ENCODE assay signal across 1 cellular context in the genomic region with DNA sequence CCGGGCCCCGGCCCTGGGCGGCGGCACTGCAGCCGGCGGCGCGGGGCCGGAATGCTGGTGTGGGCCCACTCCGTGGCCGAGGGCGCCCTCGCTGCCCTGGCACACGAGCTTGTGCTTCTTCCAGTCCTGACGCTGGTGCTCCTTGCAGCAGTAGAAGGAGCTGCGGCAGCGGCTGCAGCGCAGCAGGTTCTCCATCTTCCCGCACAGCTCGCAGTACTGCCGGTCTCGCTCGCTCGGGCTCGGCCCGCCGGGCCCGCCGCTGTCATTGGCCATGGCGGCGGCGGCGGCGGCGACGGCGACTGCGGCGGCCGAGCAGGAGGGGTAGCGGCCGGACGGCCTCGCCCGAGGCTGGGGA.
A peak's percentile ranks its signal among the peaks of the same experiment; 100 is the strongest.
TF ChIP-seq lines count a peak whose summit lies in the region.

No MANE protein-coding gene starts in this region.

TF ChIP-seq in HepG2, 621 proteins besides CTCF, POLR2A, EP300 and RAD21 (continued from another document and continues in another):
- TF ChIP-seq NFAT5 (CRISPR knock-in tag; IDR thresholded peaks at IDR 0.05) = no peak
- TF ChIP-seq FOXJ3 (CRISPR knock-in tag; IDR thresholded peaks at IDR 0.05; ENCODE audit: borderline replicate concordance) = no peak
- peak; percentile 10; the same call in 1 of the 2 replicates for TF ChIP-seq SIN3A (IDR thresholded peaks at IDR 0.05; ENCODE audit: borderline replicate concordance, low read depth, low read length)
- no peak for TF ChIP-seq TSC22D2 (CRISPR knock-in tag; IDR thresholded peaks at IDR 0.05; ENCODE audit: borderline replicate concordance)
- peak; percentile 4 for TF ChIP-seq ZFX (CRISPR knock-in tag; IDR thresholded peaks at IDR 0.05; ENCODE audit: low read depth)
- TF ChIP-seq YY1 (IDR thresholded peaks at IDR 0.05; ENCODE audit: insufficient read depth, insufficient replicate concordance, low read depth, low read length) = peak; percentile 26
- TF ChIP-seq NR2F1 (CRISPR knock-in tag; IDR thresholded peaks at IDR 0.05) = no peak
- TF ChIP-seq ZNF558 (CRISPR knock-in tag; IDR thresholded peaks at IDR 0.05; ENCODE audit: borderline replicate concordance) = no peak
- no peak for TF ChIP-seq ZMYM4 (CRISPR knock-in tag; IDR thresholded peaks at IDR 0.05)
- no peak for TF ChIP-seq NFRKB (IDR thresholded peaks at IDR 0.05)
- 0 out of 2 replicates have a peak, but pooled peaks have one; percentile 25 for TF ChIP-seq PPARG (CRISPR knock-in tag; conservative IDR thresholded peaks at IDR 0.05)
- TF ChIP-seq ADNP (CRISPR knock-in tag; IDR thresholded peaks at IDR 0.05) = no peak
- TF ChIP-seq, protein P1, sequence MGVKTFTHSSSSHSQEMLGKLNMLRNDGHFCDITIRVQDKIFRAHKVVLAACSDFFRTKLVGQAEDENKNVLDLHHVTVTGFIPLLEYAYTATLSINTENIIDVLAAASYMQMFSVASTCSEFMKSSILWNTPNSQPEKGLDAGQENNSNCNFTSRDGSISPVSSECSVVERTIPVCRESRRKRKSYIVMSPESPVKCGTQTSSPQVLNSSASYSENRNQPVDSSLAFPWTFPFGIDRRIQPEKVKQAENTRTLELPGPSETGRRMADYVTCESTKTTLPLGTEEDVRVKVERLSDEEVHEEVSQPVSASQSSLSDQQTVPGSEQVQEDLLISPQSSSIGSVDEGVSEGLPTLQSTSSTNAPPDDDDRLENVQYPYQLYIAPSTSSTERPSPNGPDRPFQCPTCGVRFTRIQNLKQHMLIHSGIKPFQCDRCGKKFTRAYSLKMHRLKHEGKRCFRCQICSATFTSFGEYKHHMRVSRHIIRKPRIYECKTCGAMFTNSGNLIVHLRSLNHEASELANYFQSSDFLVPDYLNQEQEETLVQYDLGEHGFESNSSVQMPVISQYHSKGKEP (CRISPR knock-in tag; IDR thresholded peaks at IDR 0.05) = no peak
- TF ChIP-seq, protein P2, sequence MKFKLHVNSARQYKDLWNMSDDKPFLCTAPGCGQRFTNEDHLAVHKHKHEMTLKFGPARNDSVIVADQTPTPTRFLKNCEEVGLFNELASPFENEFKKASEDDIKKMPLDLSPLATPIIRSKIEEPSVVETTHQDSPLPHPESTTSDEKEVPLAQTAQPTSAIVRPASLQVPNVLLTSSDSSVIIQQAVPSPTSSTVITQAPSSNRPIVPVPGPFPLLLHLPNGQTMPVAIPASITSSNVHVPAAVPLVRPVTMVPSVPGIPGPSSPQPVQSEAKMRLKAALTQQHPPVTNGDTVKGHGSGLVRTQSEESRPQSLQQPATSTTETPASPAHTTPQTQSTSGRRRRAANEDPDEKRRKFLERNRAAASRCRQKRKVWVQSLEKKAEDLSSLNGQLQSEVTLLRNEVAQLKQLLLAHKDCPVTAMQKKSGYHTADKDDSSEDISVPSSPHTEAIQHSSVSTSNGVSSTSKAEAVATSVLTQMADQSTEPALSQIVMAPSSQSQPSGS (CRISPR knock-in tag; IDR thresholded peaks at IDR 0.05) = no peak
- TF ChIP-seq ZNF580 (CRISPR knock-in tag; IDR thresholded peaks at IDR 0.05; ENCODE audit: borderline replicate concordance, low read depth) = no peak
- TF ChIP-seq PLRG1 (conservative IDR thresholded peaks at IDR 0.05) = no peak
- no peak for TF ChIP-seq ZSCAN31 (CRISPR knock-in tag; IDR thresholded peaks at IDR 0.05; ENCODE audit: low read depth)
- TF ChIP-seq MZF1 (CRISPR knock-in tag; IDR thresholded peaks at IDR 0.05; ENCODE audit: borderline replicate concordance) = no peak
- no peak for TF ChIP-seq GMEB1 (CRISPR knock-in tag; IDR thresholded peaks at IDR 0.05; ENCODE audit: borderline replicate concordance)
- TF ChIP-seq, protein P3, sequence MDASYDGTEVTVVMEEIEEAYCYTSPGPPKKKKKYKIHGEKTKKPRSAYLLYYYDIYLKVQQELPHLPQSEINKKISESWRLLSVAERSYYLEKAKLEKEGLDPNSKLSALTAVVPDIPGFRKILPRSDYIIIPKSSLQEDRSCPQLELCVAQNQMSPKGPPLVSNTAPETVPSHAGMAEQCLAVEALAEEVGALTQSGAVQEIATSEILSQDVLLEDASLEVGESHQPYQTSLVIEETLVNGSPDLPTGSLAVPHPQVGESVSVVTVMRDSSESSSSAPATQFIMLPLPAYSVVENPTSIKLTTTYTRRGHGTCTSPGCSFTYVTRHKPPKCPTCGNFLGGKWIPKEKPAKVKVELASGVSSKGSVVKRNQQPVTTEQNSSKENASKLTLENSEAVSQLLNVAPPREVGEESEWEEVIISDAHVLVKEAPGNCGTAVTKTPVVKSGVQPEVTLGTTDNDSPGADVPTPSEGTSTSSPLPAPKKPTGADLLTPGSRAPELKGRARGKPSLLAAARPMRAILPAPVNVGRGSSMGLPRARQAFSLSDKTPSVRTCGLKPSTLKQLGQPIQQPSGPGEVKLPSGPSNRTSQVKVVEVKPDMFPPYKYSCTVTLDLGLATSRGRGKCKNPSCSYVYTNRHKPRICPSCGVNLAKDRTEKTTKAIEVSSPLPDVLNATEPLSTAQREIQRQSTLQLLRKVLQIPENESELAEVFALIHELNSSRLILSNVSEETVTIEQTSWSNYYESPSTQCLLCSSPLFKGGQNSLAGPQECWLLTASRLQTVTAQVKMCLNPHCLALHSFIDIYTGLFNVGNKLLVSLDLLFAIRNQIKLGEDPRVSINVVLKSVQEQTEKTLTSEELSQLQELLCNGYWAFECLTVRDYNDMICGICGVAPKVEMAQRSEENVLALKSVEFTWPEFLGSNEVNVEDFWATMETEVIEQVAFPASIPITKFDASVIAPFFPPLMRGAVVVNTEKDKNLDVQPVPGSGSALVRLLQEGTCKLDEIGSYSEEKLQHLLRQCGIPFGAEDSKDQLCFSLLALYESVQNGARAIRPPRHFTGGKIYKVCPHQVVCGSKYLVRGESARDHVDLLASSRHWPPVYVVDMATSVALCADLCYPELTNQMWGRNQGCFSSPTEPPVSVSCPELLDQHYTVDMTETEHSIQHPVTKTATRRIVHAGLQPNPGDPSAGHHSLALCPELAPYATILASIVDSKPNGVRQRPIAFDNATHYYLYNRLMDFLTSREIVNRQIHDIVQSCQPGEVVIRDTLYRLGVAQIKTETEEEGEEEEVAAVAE (CRISPR knock-in tag; IDR thresholded peaks at IDR 0.05; ENCODE audit: borderline replicate concordance) = no peak
- TF ChIP-seq HMGA1 (CRISPR knock-in tag; conservative IDR thresholded peaks at IDR 0.05) = no peak
- peak; percentile 67; the same call in 1 of the 2 replicates for TF ChIP-seq ZFY (CRISPR knock-in tag; IDR thresholded peaks at IDR 0.05)
- TF ChIP-seq ZNF749 (CRISPR knock-in tag; IDR thresholded peaks at IDR 0.05; ENCODE audit: borderline replicate concordance) = peak; percentile 61; the same call in 1 of the 2 replicates
- no peak for TF ChIP-seq ZNF552 (CRISPR knock-in tag; IDR thresholded peaks at IDR 0.05; ENCODE audit: borderline replicate concordance)
- TF ChIP-seq, protein P4, sequence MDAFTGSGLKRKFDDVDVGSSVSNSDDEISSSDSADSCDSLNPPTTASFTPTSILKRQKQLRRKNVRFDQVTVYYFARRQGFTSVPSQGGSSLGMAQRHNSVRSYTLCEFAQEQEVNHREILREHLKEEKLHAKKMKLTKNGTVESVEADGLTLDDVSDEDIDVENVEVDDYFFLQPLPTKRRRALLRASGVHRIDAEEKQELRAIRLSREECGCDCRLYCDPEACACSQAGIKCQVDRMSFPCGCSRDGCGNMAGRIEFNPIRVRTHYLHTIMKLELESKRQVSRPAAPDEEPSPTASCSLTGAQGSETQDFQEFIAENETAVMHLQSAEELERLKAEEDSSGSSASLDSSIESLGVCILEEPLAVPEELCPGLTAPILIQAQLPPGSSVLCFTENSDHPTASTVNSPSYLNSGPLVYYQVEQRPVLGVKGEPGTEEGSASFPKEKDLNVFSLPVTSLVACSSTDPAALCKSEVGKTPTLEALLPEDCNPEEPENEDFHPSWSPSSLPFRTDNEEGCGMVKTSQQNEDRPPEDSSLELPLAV (CRISPR knock-in tag; conservative IDR thresholded peaks at IDR 0.05; ENCODE audit: low read depth) = no peak
- 0 out of 2 replicates have a peak, but pooled peaks have one; percentile 20 for TF ChIP-seq MXD3 (CRISPR knock-in tag; IDR thresholded peaks at IDR 0.05)
- no peak for TF ChIP-seq ZNF292 (CRISPR knock-in tag; IDR thresholded peaks at IDR 0.05; ENCODE audit: borderline replicate concordance, low read depth)
- 0 out of 2 replicates have a peak, but pooled peaks have one; percentile 19 for TF ChIP-seq ZNF773 (CRISPR knock-in tag; IDR thresholded peaks at IDR 0.05; ENCODE audit: borderline replicate concordance)
- TF ChIP-seq, protein P5, sequence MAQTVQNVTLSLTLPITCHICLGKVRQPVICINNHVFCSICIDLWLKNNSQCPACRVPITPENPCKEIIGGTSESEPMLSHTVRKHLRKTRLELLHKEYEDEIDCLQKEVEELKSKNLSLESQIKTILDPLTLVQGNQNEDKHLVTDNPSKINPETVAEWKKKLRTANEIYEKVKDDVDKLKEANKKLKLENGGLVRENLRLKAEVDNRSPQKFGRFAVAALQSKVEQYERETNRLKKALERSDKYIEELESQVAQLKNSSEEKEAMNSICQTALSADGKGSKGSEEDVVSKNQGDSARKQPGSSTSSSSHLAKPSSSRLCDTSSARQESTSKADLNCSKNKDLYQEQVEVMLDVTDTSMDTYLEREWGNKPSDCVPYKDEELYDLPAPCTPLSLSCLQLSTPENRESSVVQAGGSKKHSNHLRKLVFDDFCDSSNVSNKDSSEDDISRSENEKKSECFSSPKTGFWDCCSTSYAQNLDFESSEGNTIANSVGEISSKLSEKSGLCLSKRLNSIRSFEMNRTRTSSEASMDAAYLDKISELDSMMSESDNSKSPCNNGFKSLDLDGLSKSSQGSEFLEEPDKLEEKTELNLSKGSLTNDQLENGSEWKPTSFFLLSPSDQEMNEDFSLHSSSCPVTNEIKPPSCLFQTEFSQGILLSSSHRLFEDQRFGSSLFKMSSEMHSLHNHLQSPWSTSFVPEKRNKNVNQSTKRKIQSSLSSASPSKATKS (CRISPR knock-in tag; IDR thresholded peaks at IDR 0.05) = no peak
- TF ChIP-seq KDM2A (CRISPR knock-in tag; IDR thresholded peaks at IDR 0.05; ENCODE audit: borderline replicate concordance, low read depth) = no peak
- TF ChIP-seq SRY (CRISPR knock-in tag; IDR thresholded peaks at IDR 0.05) = 0 out of 2 replicates have a peak, but pooled peaks have one; percentile 13
- no peak for TF ChIP-seq KLF15 (CRISPR knock-in tag; IDR thresholded peaks at IDR 0.05; ENCODE audit: borderline replicate concordance)
